ENCODE assay signal across 11 cellular contexts in the genomic region with DNA sequence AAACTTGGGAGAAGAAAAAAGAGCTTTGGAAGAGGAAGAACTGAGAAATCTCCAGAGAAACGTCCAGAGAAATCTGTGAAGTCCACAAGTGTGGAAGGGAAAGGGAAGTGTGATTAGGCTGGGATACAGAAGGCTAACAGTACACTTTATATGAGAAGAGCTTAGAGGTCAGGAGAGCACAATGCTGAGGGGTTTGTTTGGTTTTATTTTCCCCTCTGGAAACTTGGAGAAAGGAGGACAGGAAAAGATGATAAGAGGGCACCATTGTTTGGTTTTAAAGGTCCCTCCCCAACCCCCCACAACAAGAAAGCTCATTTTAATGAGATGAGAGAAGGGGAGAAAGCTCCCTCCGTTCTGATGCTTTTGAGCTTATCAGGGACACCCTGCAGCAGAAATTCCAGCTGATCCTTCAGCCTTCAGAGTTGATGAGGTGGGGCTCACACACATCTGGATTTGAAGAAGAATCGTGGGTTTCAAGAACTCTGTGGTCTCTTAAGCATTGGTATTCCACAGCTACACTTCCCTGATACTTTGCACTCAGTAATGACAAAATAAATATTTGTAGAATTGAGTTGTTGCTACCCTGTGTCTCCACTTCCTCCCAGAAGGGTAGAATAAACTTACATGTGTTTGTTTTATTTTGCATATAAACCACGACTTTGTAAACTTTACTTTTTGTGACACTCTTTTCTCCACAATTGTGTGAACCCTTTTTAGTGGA. TPM values are rescaled to one million over a fixed set of nuclear protein-coding genes. Genes with fewer than 3 reads are reported as not detected.
DNase-seq lines count a peak whose midpoint lies in the region; ATAC-seq and TF ChIP-seq lines count a peak whose summit lies in the region.
"Had no signal": no experiment of that assay in that cellular context is flagged by ENCODE, and none has a peak within 500 bp of the region (broad histone marks: within the 10 kb centered on the region; RNA-seq: fewer than 3 reads in every experiment).

No MANE protein-coding gene starts in this region.

- H3K4me1 Mint-ChIP-seq in neural crest cell, result peaks cover 20% of the 10 kb centered on the region

- H3K27me3 Mint-ChIP-seq in neural crest cell (ENCODE audit: low read depth), result peaks cover 96% of the 10 kb centered on the region

- no peaks in the 10 kb centered on the region for H3K27me3 ChIP-seq in BLaER1

- no peak for ATAC-seq in HG02763 (IDR thresholded peaks at IDR 0.05; ENCODE audit: unreplicated experiment)
- ATAC-seq: activated naive CD4-positive, alpha-beta T cell treated with anti-CD3 and anti-CD28 coated beads, Interleukin-2, amount 50 U/mL, for 72 hours had no signal

- H3K36me3 ChIP-seq in BLaER1, result no peaks in the 10 kb centered on the region

- H3K9me3 ChIP-seq in BLaER1, result no peaks in the 10 kb centered on the region

- H4K20me1 ChIP-seq in BLaER1, result no peaks in the 10 kb centered on the region

- H3K27ac Mint-ChIP-seq in neural crest cell (ENCODE audit: unreplicated experiment), result no peak overlapping the region

- H3K4me2 ChIP-seq in BLaER1, result peak overlapping the region; percentile 71

- no peaks in the 10 kb centered on the region for H3K36me3 Mint-ChIP-seq in neural crest cell (ENCODE audit: low read depth)

- DNase-seq in M059J (ENCODE audit: low read depth) (peak; percentile 31), dermis blood vessel endothelial cell (peak; percentile 59), neural crest cell (ENCODE audit: low read depth, low spot score) (no peak), NCI-H2081 (lab: John Stamatoyannopoulos, UW) (no peak), NOMO-1 treated with DMSO at 0.1 percent for 48 hours (lab: John Stamatoyannopoulos, UW; ENCODE audit: unreplicated experiment) (no peak), NCI-H69 (lab: John Stamatoyannopoulos, UW) (no peak)
- DNase-seq: RPMI8226; stimulated activated CD4-positive, alpha-beta T cell treated with anti-CD3 and anti-CD28 coated beads, Interleukin-2, amount 100 ng/mL, for 48 hours had no signal

- H3K4me3 ChIP-seq in BLaER1, result peak overlapping the region; percentile 72

- H3K27ac ChIP-seq in BLaER1, result no peak overlapping the region

- no peaks in the 10 kb centered on the region for H3K9me3 Mint-ChIP-seq in neural crest cell
- H3K9me3 Mint-ChIP-seq: activated naive CD4-positive, alpha-beta T cell treated with anti-CD3 and anti-CD28 coated beads, Interleukin-2, amount 50 U/mL, for 72 hours had no signal

- H3K4me3 Mint-ChIP-seq in neural crest cell, result peak overlapping the region; percentile 4

- peaks cover 44% of the 10 kb centered on the region for H3K4me1 ChIP-seq in BLaER1

- H3K9ac ChIP-seq in BLaER1, result no peak overlapping the region; the same call in 1 of the 2 replicates

- TF ChIP-seq CTCF in neural crest cell (conservative IDR thresholded peaks at IDR 0.05), result no peak

RNA-seq across cellular contexts. Expression of a gene that starts 1.9 kb away (rescaled TPM):
- 171 and 207 TPM in 2 replicates for total RNA-seq in M059J (2014; rRNA removed; shearing (Covaris generic))
- 96.7 and 157 TPM in 2 replicates for total RNA-seq in dermis blood vessel endothelial cell
- total RNA-seq in neural crest cell, result 0.28 and 0.43 TPM in 2 replicates

Comparison
In these comparisons a context has a peak if more than half of its experiments do, and no peak if none do; other contexts are left out.
1. DNase-seq: peak in M059J (single experiment) and dermis blood vessel endothelial cell (single experiment); none in neural crest cell (single experiment), NCI-H2081 (0 of 2), NOMO-1 treated with DMSO at 0.1 percent for 48 hours (single experiment) and NCI-H69 (single experiment).
2. RNA of a gene that starts 1.9 kb away (total RNA-seq): 171 to 207 TPM in M059J and 96.7 to 157 TPM in dermis blood vessel endothelial cell; 0.28 to 0.43 TPM in neural crest cell; every median in the first group is over 10 times any median in the second.